In the genomic region with DNA sequence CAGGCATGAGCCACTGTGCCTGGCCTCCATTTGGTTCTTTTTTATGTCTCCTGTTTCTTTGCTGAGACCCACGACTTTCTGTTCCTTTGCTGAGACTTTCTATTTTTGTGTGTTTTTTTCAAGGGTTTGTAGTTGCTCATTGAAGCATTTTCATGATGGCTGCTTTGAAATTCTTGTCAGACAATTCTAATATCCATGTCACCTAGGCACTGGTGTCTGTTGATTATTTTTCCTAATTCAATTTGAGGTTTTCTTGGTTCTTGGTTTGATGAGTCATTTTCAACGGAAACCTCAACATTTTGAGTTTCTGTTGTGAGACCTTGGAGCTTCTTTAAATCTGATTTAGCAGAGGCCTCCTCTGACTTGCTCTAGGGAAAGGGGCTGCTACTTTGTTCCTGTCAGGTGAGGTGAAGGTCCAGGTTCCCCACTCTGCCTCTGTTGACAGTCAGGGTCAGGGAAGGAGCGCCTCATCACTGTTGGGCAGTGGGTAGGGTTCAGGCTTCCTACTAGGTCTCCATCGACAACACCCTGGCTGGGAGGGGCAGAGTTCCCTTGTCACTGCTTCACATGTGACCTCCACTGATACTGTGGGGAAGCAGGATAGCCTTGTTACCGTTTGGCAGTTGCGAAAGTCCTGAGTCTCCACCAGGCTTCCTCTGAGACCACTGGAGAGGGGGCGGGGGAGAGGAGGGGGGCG, we compare ENCODE assay signal across 8 cellular contexts.
DNase-seq lines count a peak whose midpoint lies in the region; ATAC-seq and TF ChIP-seq lines count a peak whose summit lies in the region.

No MANE protein-coding gene starts in this region.

- H3K4me3 ChIP-seq in ascending aorta (no peak overlapping the region), left lung (no peak overlapping the region)

- no peak for TF ChIP-seq CTCF in ascending aorta (IDR thresholded peaks at IDR 0.05)
- no peak for TF ChIP-seq CTCF in left lung (IDR thresholded peaks at IDR 0.05)
- no peak for TF ChIP-seq CTCF in GM10248 (IDR thresholded peaks at IDR 0.05; ENCODE audit: control extremely low read depth, extremely low read depth, low read depth, missing control alignments)

- POLR2A ChIA-PET in GM10248 (lab: Yijun Ruan, JAX), result no interaction called here

- H3K9me3 ChIP-seq in ascending aorta, result peaks cover 0 to 15% of the 10 kb centered on the region in 2 donors
- no peaks in the 10 kb centered on the region for H3K9me3 ChIP-seq in left lung

- intact Hi-C loops in ascending aorta (cut with DNase I) (loop anchor here (10.0 kb wide), 1 partner anchor 398 kb away; a partner anchor contains a TSS), left lung (cut with DNase I) (no loop called here)

- DNase-seq in EH (ENCODE audit: low read depth) (peak; percentile 82), SKM-1 treated with dmso at 0.1 percent for 144 hours (lab: John Stamatoyannopoulos, UW; ENCODE audit: unreplicated experiment) (peak; percentile 73), ascending aorta (ENCODE audit: low spot score in 2 of 2) (peak in 1 of 2 donors; percentile 79), left lung (peak; percentile 75 to 76), NAMALWA (ENCODE audit: low spot score) (no peak), GM10248 (ENCODE audit: extremely low spot score) (no peak)
- DNase-seq in stimulated activated naive CD8-positive, alpha-beta T cell treated with anti-CD3 and anti-CD28 coated beads, Interleukin-15, Interleukin-2, amounts not matched to agents 100 U/mL and 50 U/mL, for 24 hours, result peak; percentile 52

- ATAC-seq in HG03066 (IDR thresholded peaks at IDR 0.05; ENCODE audit: low read depth, unreplicated experiment) (peak; percentile 75), left lung (peak; percentile 53)
- ATAC-seq in stimulated activated naive CD8-positive, alpha-beta T cell treated with anti-CD3 and anti-CD28 coated beads, Interleukin-15, Interleukin-2, amounts not matched to agents 100 U/mL and 50 U/mL, for 24 hours, result peak; percentile 74

- no peaks in the 10 kb centered on the region for H3K36me3 ChIP-seq in ascending aorta
- no peaks in the 10 kb centered on the region for H3K36me3 ChIP-seq in left lung

- H3K27ac ChIP-seq in ascending aorta (peak overlapping the region; percentile 77 to 88), left lung (peak overlapping the region; percentile 85 to 93)

- H3K27me3 ChIP-seq in ascending aorta (no peaks in the 10 kb centered on the region), left lung (no peaks in the 10 kb centered on the region)

- CTCF ChIA-PET in GM10248 (lab: Yijun Ruan, JAX), result interaction anchor here (0.6 to 8.8 kb wide), 4 partner anchors 12 to 332 kb away, joined by 3 to 107 read pairs (median 12); a partner anchor contains a TSS

- H3K4me1 ChIP-seq in ascending aorta, result peaks cover 13 to 37% of the 10 kb centered on the region in 2 donors
- H3K4me1 ChIP-seq in left lung, result peaks cover 3 to 54% of the 10 kb centered on the region in 2 donors

Comparison
In these comparisons a context has a peak if more than half of its experiments do, and no peak if none do; other contexts are left out.
1. DNase-seq: peak in EH (single experiment), SKM-1 treated with dmso at 0.1 percent for 144 hours (single experiment), left lung (2 of 2) and stimulated activated naive CD8-positive, alpha-beta T cell treated with anti-CD3 and anti-CD28 coated beads, Interleukin-15, Interleukin-2, amounts not matched to agents 100 U/mL and 50 U/mL, for 24 hours (single experiment); none in NAMALWA (single experiment) and GM10248 (single experiment).
2. Peak in every context shown above with its lines, with median percentiles within 50 percentile points of each other: ATAC-seq.